9 cellular contexts compared by ENCODE assay signal in genomic region chr17:19250421-19251141, GRCh38. TPM values are rescaled to one million over a fixed set of nuclear protein-coding genes. Genes with fewer than 3 reads are reported as not detected.
DNase-seq lines count a peak whose midpoint lies in the region; TF ChIP-seq lines count a peak whose summit lies in the region.
"Had no signal": no experiment of that assay in that cellular context is flagged by ENCODE, and none has a peak within 500 bp of the region (broad histone marks: within the 10 kb centered on the region; RNA-seq: fewer than 3 reads in every experiment).

No MANE protein-coding gene starts in this region.

- no peak for TF ChIP-seq POLR2A in transverse colon (IDR thresholded peaks at IDR 0.05)

- H3K9ac ChIP-seq in muscle layer of colon (ENCODE audit: low read length): no peak overlapping the region

- H3K27ac ChIP-seq in VCaP (peak overlapping the region; percentile 95), muscle layer of colon (ENCODE audit: low read depth, low read length) (peak overlapping the region; percentile 47), transverse colon (peak overlapping the region; percentile 64 to 80 (median 68))

- TF ChIP-seq EP300 in transverse colon (IDR thresholded peaks at IDR 0.05; ENCODE audit: low read depth): no peak

- in situ Hi-C loops in transverse colon (cut with MboI; ENCODE audit: low pct_ligation_motif_present in 1 of 4, low pct_unique_long_range_greater_than_20kb in 1 of 4, low sequenced_read_pairs in 3 of 4): no loop called here
- in situ Hi-C loops in HAP-1 (cut with MboI; ENCODE audit: low sequenced_read_pairs): no loop called here

- H3K4me3 ChIP-seq in muscle layer of colon (ENCODE audit: low read depth in 1 of 2, low read length in 2 of 2) (no peak overlapping the region), transverse colon (no peak overlapping the region), HAP-1 (no peak overlapping the region)

- no peaks in the 10 kb centered on the region for H3K27me3 ChIP-seq in muscle layer of colon (ENCODE audit: control insufficient read depth in 1 of 2, insufficient read depth in 2 of 2, low read length in 2 of 2)
- no peaks in the 10 kb centered on the region for H3K27me3 ChIP-seq in transverse colon
- no peaks in the 10 kb centered on the region for H3K27me3 ChIP-seq in HAP-1 (ENCODE audit: low read depth)

- H3K4me1 ChIP-seq in muscle layer of colon (ENCODE audit: insufficient read depth, low read length) (peaks cover 47% of the 10 kb centered on the region), transverse colon (peaks cover 45 to 52% (median 47%) of the 10 kb centered on the region in 4 donors), HAP-1 (no peaks in the 10 kb centered on the region)

- no peaks in the 10 kb centered on the region for H3K36me3 ChIP-seq in muscle layer of colon (ENCODE audit: insufficient read depth, low read length)
- H3K36me3 ChIP-seq in transverse colon: no peaks in the 10 kb centered on the region
- H3K36me3 ChIP-seq in HAP-1 (replicated peaks): 0 out of 2 replicates have a peak, but pooled peaks cover 3% of the 10 kb centered on the region

- DNase-seq in fibroblast of gingiva (ENCODE audit: low read depth) (peak; percentile 67), transverse colon (no peak), NCI-H128 (lab: John Stamatoyannopoulos, UW; ENCODE audit: unreplicated experiment) (no peak), HAP-1 (ENCODE audit: low spot score in 2 of 2) (no peak), NCI-H226 (no peak)
- DNase-seq: activated naive CD8-positive, alpha-beta T cell treated with anti-CD3 and anti-CD28 coated beads, Interleukin-2, amount 10 ng/mL, durations not matched to agents 7 days and 5 days; T-helper 2 cell had no signal

- TF ChIP-seq CTCF in VCaP (conservative IDR thresholded peaks at IDR 0.05) (no peak), transverse colon (IDR thresholded peaks at IDR 0.05) (no peak)

- intact Hi-C loops in transverse colon (cut with DNase I; ENCODE audit: low total_unique reads): loop anchor here (1.0 kb wide), 1 partner anchor 15 kb away; no protein-coding TSS in a partner anchor

- H3K9me3 ChIP-seq in muscle layer of colon (ENCODE audit: low read length): no peaks in the 10 kb centered on the region
- no peaks in the 10 kb centered on the region for H3K9me3 ChIP-seq in transverse colon
- H3K9me3 ChIP-seq in HAP-1: no peaks in the 10 kb centered on the region

- 89% methylated on average over 4 of the region's 4 CpGs; no CpG with 5 or more reads in 1 of the 2 donors for WGBS in transverse colon (ENCODE audit: low coverage in 1 of 2), 2 donors

RNA-seq across cellular contexts. Expression of gene EPN2, which starts 13.4 kb away (rescaled TPM):
- total RNA-seq in transverse colon: 10 to 100 TPM; 30.4 to 98.7 (median 65.5) TPM
